Comparison of ENCODE assay signal across 24 cellular contexts in genomic region chr12:61250303-61250702, GRCh38.
"Had no signal": no experiment of that assay in that cellular context is flagged by ENCODE, and none has a peak within 500 bp of the region (broad histone marks: within the 10 kb centered on the region; RNA-seq: fewer than 3 reads in every experiment).

No MANE protein-coding gene starts in this region.

- H3K36me3 ChIP-seq: left ventricle myocardium inferior, right atrium auricular region, stomach, thyroid gland, transverse colon, upper lobe of left lung, vagina had no signal

- DNase-seq: hippocampal formation; immature natural killer cell; kidney; left colon; left ventricle myocardium inferior; midbrain; mucosa of descending colon; naive thymus-derived CD4-positive, alpha-beta T cell; stimulated activated CD4-positive, alpha-beta T cell treated with anti-CD3 and anti-CD28 coated beads, Interleukin-12 subunit alpha, Interleukin-12 subunit beta, amount 100 ng/mL, for 4 hours; stimulated activated CD4-positive, alpha-beta T cell treated with anti-CD3 and anti-CD28 coated beads, Interleukin-15, amount 100 ng/mL, for 24 hours; stimulated activated CD4-positive, alpha-beta T cell treated with anti-CD3 and anti-CD28 coated beads, Interleukin-2, amount 100 ng/mL, for 24 hours; stimulated activated CD4-positive, alpha-beta T cell treated with anti-CD3 and anti-CD28 coated beads, Interleukin-4, amount 100 ng/mL, for 1 hour; stimulated activated naive B cell treated with anti-CD40 and anti-IgM and Interleukin-4, amounts not matched to agents 10 μg/mL and 1 μg/mL and 100 μg/mL, for 72 hours; stimulated activated naive CD8-positive, alpha-beta T cell treated with anti-CD3 and anti-CD28 coated beads, Interleukin-15, Interleukin-2, amounts not matched to agents 100 U/mL and 50 U/mL, for 24 hours; stomach; testis; thyroid gland; transverse colon; upper lobe of left lung had no signal

- H3K27ac ChIP-seq: left ventricle myocardium inferior, parathyroid adenoma, right atrium auricular region, skin epidermis, stomach, testis, thyroid gland, transverse colon, upper lobe of left lung, vagina had no signal

- H3K4me3 ChIP-seq: left ventricle myocardium inferior, lung, mucosa of descending colon, right atrium auricular region, skin epidermis, stomach, testis, thyroid gland, transverse colon, upper lobe of left lung, vagina had no signal

- H3K27me3 ChIP-seq: right atrium auricular region, stomach, testis, thyroid gland, transverse colon, upper lobe of left lung, vagina had no signal
